Comparison of ENCODE assay signal across 8 cellular contexts in genomic region chr22:36505998-36506635, GRCh38.
DNase-seq lines count a peak whose midpoint lies in the region; ATAC-seq and TF ChIP-seq lines count a peak whose summit lies in the region.

No MANE protein-coding gene starts in this region.

- no peak overlapping the region for H3K27ac Mint-ChIP-seq in nephron progenitor cell

- peaks cover 39% of the 10 kb centered on the region for H3K4me1 ChIP-seq in BLaER1
- peaks cover 4% of the 10 kb centered on the region for H3K4me1 ChIP-seq in effector memory CD4-positive, alpha-beta T cell (ENCODE audit: control insufficient read depth, insufficient read depth, low read length, poor library complexity, severe bottlenecking)

- H3K27me3 Mint-ChIP-seq in nephron progenitor cell (ENCODE audit: low read depth, poor library complexity): peaks cover 9% of the 10 kb centered on the region

- no peak for TF ChIP-seq CTCF in NB4 (IDR thresholded peaks at IDR 0.05; ENCODE audit: low read depth, low read length)
- TF ChIP-seq CTCF in nephron progenitor cell (IDR thresholded peaks at IDR 0.05): no peak

- H3K27me3 ChIP-seq in BLaER1: no peaks in the 10 kb centered on the region
- H3K27me3 ChIP-seq in effector memory CD4-positive, alpha-beta T cell (replicated peaks; ENCODE audit: control insufficient read depth, insufficient read depth, low read length, poor library complexity, severe bottlenecking): no peaks in the 10 kb centered on the region

- H3K9ac ChIP-seq in BLaER1: peak overlapping the region; percentile 69; the same call in 1 of the 2 replicates

- peaks cover 4% of the 10 kb centered on the region for H3K9me3 Mint-ChIP-seq in nephron progenitor cell

- DNase-seq in NB4 (ENCODE audit: low read depth): no peak
- DNase-seq in effector memory CD4-positive, alpha-beta T cell: no peak
- no peak for DNase-seq in nephron progenitor cell
- no peak for DNase-seq in hepatic stellate cell (ENCODE audit: low spot score)
- DNase-seq in NCI-H1105 treated with DMSO at 0.1 percent for 48 hours (lab: John Stamatoyannopoulos, UW): no peak

- ATAC-seq in HG03175 (IDR thresholded peaks at IDR 0.05; ENCODE audit: unreplicated experiment) (no peak), HG03045 (IDR thresholded peaks at IDR 0.05; ENCODE audit: unreplicated experiment) (no peak)

- peak overlapping the region; percentile 66 for H3K27ac ChIP-seq in BLaER1
- no peak overlapping the region for H3K27ac ChIP-seq in effector memory CD4-positive, alpha-beta T cell (ENCODE audit: insufficient read depth, low read length, poor library complexity, severe bottlenecking)

- H3K4me3 ChIP-seq in BLaER1 (peak overlapping the region; percentile 70), NB4 (ENCODE audit: low read depth, low read length) (peak overlapping the region; percentile 61)
- H3K4me3 ChIP-seq in effector memory CD4-positive, alpha-beta T cell (ENCODE audit: insufficient read depth, low read depth, low read length, poor library complexity, severe bottlenecking): peak overlapping the region; percentile 44

- H3K4me1 Mint-ChIP-seq in nephron progenitor cell: peaks cover 17% of the 10 kb centered on the region

- H3K36me3 Mint-ChIP-seq in nephron progenitor cell (ENCODE audit: low read depth): peaks cover 30% of the 10 kb centered on the region

- H4K20me1 ChIP-seq in BLaER1: peaks cover 9% of the 10 kb centered on the region; the same call in 1 of the 2 replicates

- peaks cover 59% of the 10 kb centered on the region for H3K36me3 ChIP-seq in BLaER1
- H3K36me3 ChIP-seq in effector memory CD4-positive, alpha-beta T cell (ENCODE audit: control insufficient read depth, insufficient read depth, low read length): peaks cover 9% of the 10 kb centered on the region

- no peak for TF ChIP-seq POLR2A in NB4 (IDR thresholded peaks at IDR 0.05; ENCODE audit: extremely low read depth, insufficient read length)

- H3K9me3 ChIP-seq in BLaER1: no peaks in the 10 kb centered on the region
- no peaks in the 10 kb centered on the region for H3K9me3 ChIP-seq in effector memory CD4-positive, alpha-beta T cell (ENCODE audit: control insufficient read depth, low read length)

- H3K4me3 Mint-ChIP-seq in nephron progenitor cell: peak overlapping the region; percentile 56

- H3K4me2 ChIP-seq in BLaER1: peak overlapping the region; percentile 93
